8 cellular contexts compared by ENCODE assay signal in genomic region chr10:68826764-68827591, GRCh38. TPM values are rescaled to one million over a fixed set of nuclear protein-coding genes. Genes with fewer than 3 reads are reported as not detected.
A peak's percentile ranks its signal among the peaks of the same experiment; 100 is the strongest.
DNase-seq lines count a peak whose midpoint lies in the region; ATAC-seq and TF ChIP-seq lines count a peak whose summit lies in the region.

TSS of gene STOX1 (plus strand) at chr10:68827531. CDS start at chr10:68827624, 93 bp downstream.

- H3K4me1 Mint-ChIP-seq in CD8-positive, alpha-beta T cell (ENCODE audit: low read depth): peaks cover 23% of the 10 kb centered on the region
- peaks cover 0 to 2% (median 0%) of the 10 kb centered on the region in 3 donors for H3K4me1 Mint-ChIP-seq in IgD-negative memory B cell
- H3K4me1 Mint-ChIP-seq in activated naive CD8-positive, alpha-beta T cell treated with anti-CD3 and anti-CD28 coated beads, Interleukin-2, amount 50 U/mL, for 24 hours: peaks cover 10% of the 10 kb centered on the region

- intact Hi-C loops in CD8-positive, alpha-beta T cell (cut with DNase I, micrococcal nuclease): loop anchor here in 1 of 2 experiments (2.0 kb wide), 1 partner anchor 74 kb away; the partner anchor contains the start of gene DDX50
- intact Hi-C loops in left ventricle myocardium inferior (cut with micrococcal nuclease): no loop called here

- H2AFZ ChIP-seq in SU-DHL-6 (ENCODE audit: low read depth, low read length, severe bottlenecking): peak within 1 kb of the TSS; percentile 100

- H3K4me3 Mint-ChIP-seq in CD8-positive, alpha-beta T cell: peak within 1 kb of the TSS; percentile 79
- H3K4me3 Mint-ChIP-seq in IgD-negative memory B cell: peak within 1 kb of the TSS; percentile 75 to 94 (median 84)
- peak within 1 kb of the TSS; percentile 73 for H3K4me3 Mint-ChIP-seq in activated naive CD8-positive, alpha-beta T cell treated with anti-CD3 and anti-CD28 coated beads, Interleukin-2, amount 50 U/mL, for 24 hours

- H3K27me3 ChIP-seq in CD8-positive, alpha-beta T cell (ENCODE audit: insufficient read depth, low read length): no peaks in the 10 kb centered on the region
- H3K27me3 ChIP-seq in SU-DHL-6 (ENCODE audit: low read length) (no peaks in the 10 kb centered on the region), left ventricle myocardium inferior (ENCODE audit: low read depth) (peaks cover 51% of the 10 kb centered on the region)

- CTCF ChIA-PET in CD8-positive, alpha-beta T cell (lab: Charles Lee): interaction anchor here (0.7 kb wide), 1 partner anchor 497 kb away, joined by 3 read pairs; no protein-coding TSS in a partner anchor

- H3K27ac ChIP-seq in CD8-positive, alpha-beta T cell (ENCODE audit: low read depth, low read length): peak within 1 kb of the TSS; percentile 27
- H3K27ac ChIP-seq in SU-DHL-6 (ENCODE audit: low read depth, low read length) (no peak within 1 kb of the TSS), left ventricle myocardium inferior (replicated peaks) (peak within 1 kb of the TSS; percentile 25)

- no peaks in the 10 kb centered on the region; the same call in 1 of the 2 replicates for H3F3A ChIP-seq in SU-DHL-6 (ENCODE audit: insufficient read depth)

- H3K36me3 ChIP-seq in CD8-positive, alpha-beta T cell (ENCODE audit: insufficient read depth, low read length): no peaks in the 10 kb centered on the region
- H3K36me3 ChIP-seq in SU-DHL-6 (ENCODE audit: low read length) (no peaks in the 10 kb centered on the region), left ventricle myocardium inferior (no peaks in the 10 kb centered on the region)

- TF ChIP-seq CTCF in CD8-positive, alpha-beta T cell (IDR thresholded peaks at IDR 0.05): no peak
- TF ChIP-seq CTCF in GM20000 (IDR thresholded peaks at IDR 0.05; ENCODE audit: extremely low read depth, missing control alignments): no peak
- TF ChIP-seq CTCF in SU-DHL-6 (IDR thresholded peaks at IDR 0.05; ENCODE audit: insufficient read depth, low read length, poor library complexity, severe bottlenecking): no peak
- no peak for TF ChIP-seq CTCF in left ventricle myocardium inferior (IDR thresholded peaks at IDR 0.05; ENCODE audit: borderline replicate concordance)

- H3K9ac ChIP-seq in SU-DHL-6 (ENCODE audit: low read length): peak within 1 kb of the TSS; percentile 91

- H4K20me1 ChIP-seq in SU-DHL-6 (ENCODE audit: low read depth, low read length): no peaks in the 10 kb centered on the region

- DNase-seq in CD8-positive, alpha-beta T cell: peak; percentile 14 to 65 (median 37)
- DNase-seq in GM20000 (ENCODE audit: low spot score) (peak; percentile 89), left ventricle myocardium inferior (peak; percentile 47), renal cortical epithelial cell (ENCODE audit: low read depth) (peak; percentile 33)
- DNase-seq in activated naive CD8-positive, alpha-beta T cell treated with anti-CD3 and anti-CD28 coated beads, Interleukin-2, amount 50 U/mL, for 24 hours: peak; percentile 73

- no peaks in the 10 kb centered on the region for H3K36me3 Mint-ChIP-seq in CD8-positive, alpha-beta T cell
- no peaks in the 10 kb centered on the region for H3K36me3 Mint-ChIP-seq in IgD-negative memory B cell
- H3K36me3 Mint-ChIP-seq in activated naive CD8-positive, alpha-beta T cell treated with anti-CD3 and anti-CD28 coated beads, Interleukin-2, amount 50 U/mL, for 24 hours (ENCODE audit: low read depth): no peaks in the 10 kb centered on the region

- peaks cover 3% of the 10 kb centered on the region for H3K27me3 Mint-ChIP-seq in CD8-positive, alpha-beta T cell (ENCODE audit: low read depth)
- H3K27me3 Mint-ChIP-seq in IgD-negative memory B cell: peaks cover 8% of the 10 kb centered on the region
- peaks cover 6% of the 10 kb centered on the region for H3K27me3 Mint-ChIP-seq in activated naive CD8-positive, alpha-beta T cell treated with anti-CD3 and anti-CD28 coated beads, Interleukin-2, amount 50 U/mL, for 24 hours

- ATAC-seq in CD8-positive, alpha-beta T cell: peak; percentile 67
- peak; percentile 76 for ATAC-seq in activated naive CD8-positive, alpha-beta T cell treated with anti-CD3 and anti-CD28 coated beads, Interleukin-2, amount 50 U/mL, for 24 hours
- ATAC-seq in HG03196 (IDR thresholded peaks at IDR 0.05; ENCODE audit: unreplicated experiment): no peak

- H3K9me3 Mint-ChIP-seq in CD8-positive, alpha-beta T cell: no peaks in the 10 kb centered on the region
- H3K9me3 Mint-ChIP-seq in IgD-negative memory B cell: no peaks in the 10 kb centered on the region
- no peaks in the 10 kb centered on the region for H3K9me3 Mint-ChIP-seq in activated naive CD8-positive, alpha-beta T cell treated with anti-CD3 and anti-CD28 coated beads, Interleukin-2, amount 50 U/mL, for 24 hours

- no peaks in the 10 kb centered on the region for H3K9me3 ChIP-seq in CD8-positive, alpha-beta T cell (ENCODE audit: low read length)
- no peaks in the 10 kb centered on the region for H3K9me3 ChIP-seq in SU-DHL-6 (ENCODE audit: insufficient read depth, low read length)
- no peaks in the 10 kb centered on the region for H3K9me3 ChIP-seq in left ventricle myocardium inferior (replicated peaks)

- H3K4me2 ChIP-seq in SU-DHL-6 (ENCODE audit: low read depth, low read length, poor library complexity, severe bottlenecking): peak within 1 kb of the TSS; percentile 95

- peak within 1 kb of the TSS; percentile 76 for H3K4me3 ChIP-seq in CD8-positive, alpha-beta T cell (ENCODE audit: low read depth, low read length)
- H3K4me3 ChIP-seq in SU-DHL-6 (ENCODE audit: insufficient read depth, low read length, poor library complexity, severe bottlenecking) (peak within 1 kb of the TSS; percentile 85), left ventricle myocardium inferior (peak within 1 kb of the TSS; percentile 72)

- no peak within 1 kb of the TSS for H3K27ac Mint-ChIP-seq in CD8-positive, alpha-beta T cell
- peak within 1 kb of the TSS in 2 of 3 donors; percentile 28 to 39 for H3K27ac Mint-ChIP-seq in IgD-negative memory B cell
- peak within 1 kb of the TSS; percentile 27 for H3K27ac Mint-ChIP-seq in activated naive CD8-positive, alpha-beta T cell treated with anti-CD3 and anti-CD28 coated beads, Interleukin-2, amount 50 U/mL, for 24 hours

- H3K4me1 ChIP-seq in CD8-positive, alpha-beta T cell (ENCODE audit: insufficient read depth, low read length): peaks cover 21% of the 10 kb centered on the region
- H3K4me1 ChIP-seq in left ventricle myocardium inferior: peaks cover 11% of the 10 kb centered on the region

- no peaks in the 10 kb centered on the region for H3K9me2 ChIP-seq in SU-DHL-6 (replicated peaks; ENCODE audit: insufficient read depth, low read length)

- POLR2A ChIA-PET in CD8-positive, alpha-beta T cell (lab: Charles Lee): no interaction called here

- H3K79me2 ChIP-seq in SU-DHL-6 (ENCODE audit: insufficient read depth, low read length): no peaks in the 10 kb centered on the region

RNA-seq across cellular contexts. Expression of gene STOX1, which starts in this region (rescaled TPM):
- under 1 TPM in 1 of 2 experiments, not detected in 1; 0.11 TPM for total RNA-seq in CD8-positive, alpha-beta T cell
- 0.24 TPM for polyA plus RNA-seq in IgD-negative memory B cell
- 0.33 TPM for total RNA-seq in left ventricle myocardium inferior
- 0.35 and 2.9 TPM in 2 replicates for total RNA-seq in renal cortical epithelial cell

Comparison
In these comparisons a context has a peak if more than half of its experiments do, and no peak if none do; other contexts are left out.
1. Peak in DNase-seq, ATAC-seq, H3K4me3 ChIP-seq and H3K27ac ChIP-seq in CD8-positive, alpha-beta T cell; RNA of the gene not detected or under 1 TPM.
2. Peak in DNase-seq, H3K4me3 ChIP-seq and H3K27ac ChIP-seq in left ventricle myocardium inferior; RNA of the gene not detected or under 1 TPM.
3. DNase-seq: peak in every context shown above with its lines; median percentile 89 in GM20000; 73 in activated naive CD8-positive, alpha-beta T cell treated with anti-CD3 and anti-CD28 coated beads, Interleukin-2, amount 50 U/mL, for 24 hours; 47 in left ventricle myocardium inferior; 37 in CD8-positive, alpha-beta T cell; 33 in renal cortical epithelial cell.